10 cellular contexts compared by ENCODE assay signal in genomic region chr20:9119776-9120175, GRCh38. TPM values are rescaled to one million over a fixed set of nuclear protein-coding genes. Genes with fewer than 3 reads are reported as not detected.
DNase-seq lines count a peak whose midpoint lies in the region; ATAC-seq and TF ChIP-seq lines count a peak whose summit lies in the region.
"Had no signal": no experiment of that assay in that cellular context is flagged by ENCODE, and none has a peak within 500 bp of the region (broad histone marks: within the 10 kb centered on the region; RNA-seq: fewer than 3 reads in every experiment).

No MANE protein-coding gene starts in this region.

- intact Hi-C loops in dorsolateral prefrontal cortex (cut with DNase I) = no loop called here
- intact Hi-C loops in naive thymus-derived CD4-positive, alpha-beta T cell (cut with micrococcal nuclease) = no loop called here

- ATAC-seq in naive thymus-derived CD4-positive, alpha-beta T cell = peak; percentile 46
- no peak for ATAC-seq in HG03354 (IDR thresholded peaks at IDR 0.05; ENCODE audit: poor library complexity, severe bottlenecking, unreplicated experiment)

- peak; percentile 35 for DNase-seq in H4 (ENCODE audit: low spot score)
- DNase-seq in NCI-H524 (lab: John Stamatoyannopoulos, UW) = peak; percentile 92 to 99
- peak in 7 of 10 donors; percentile 15 to 92 (median 40) for DNase-seq in dorsolateral prefrontal cortex
- DNase-seq in naive thymus-derived CD4-positive, alpha-beta T cell = no peak
- no peak for DNase-seq in activated naive CD4-positive, alpha-beta T cell (lab: John Stamatoyannopoulos, UW)
- DNase-seq in iPS-NIHi7 (ENCODE audit: extremely low spot score) = no peak
- DNase-seq in activated gamma-delta T cell treated with Interleukin-2 at 50 U/mL for 16 hours = no peak
- DNase-seq: SHP77 treated with DMSO at 0.1 percent for 48 hours had no signal

- CTCF ChIA-PET in naive thymus-derived CD4-positive, alpha-beta T cell (lab: Charles Lee) = no interaction called here

- H3K27ac Mint-ChIP-seq in naive thymus-derived CD4-positive, alpha-beta T cell = no peak overlapping the region

- POLR2A ChIA-PET in naive thymus-derived CD4-positive, alpha-beta T cell (lab: Charles Lee) = no interaction called here

- no peaks in the 10 kb centered on the region for H3K27me3 Mint-ChIP-seq in naive thymus-derived CD4-positive, alpha-beta T cell

- H3K36me3 ChIP-seq in naive thymus-derived CD4-positive, alpha-beta T cell (ENCODE audit: control insufficient read depth in 2 of 3, insufficient read depth in 3 of 3, low read length in 3 of 3) = no peaks in the 10 kb centered on the region
- H3K36me3 ChIP-seq: tibial nerve had no signal

- TF ChIP-seq CTCF in dorsolateral prefrontal cortex (IDR thresholded peaks at IDR 0.05 in 54 of 56, conservative IDR thresholded peaks at IDR 0.05 in 2 of 56; ENCODE audit: low read depth in 1 of 56, partially characterized antibody in 56 of 56) = no peak

- peaks cover 0 to 7% (median 0%) of the 10 kb centered on the region in 11 donors for H3K9me3 Mint-ChIP-seq in naive thymus-derived CD4-positive, alpha-beta T cell

- no peaks in the 10 kb centered on the region for H3K36me3 Mint-ChIP-seq in naive thymus-derived CD4-positive, alpha-beta T cell

- H3K4me3 ChIP-seq in dorsolateral prefrontal cortex = no peak overlapping the region
- H3K4me3 ChIP-seq in naive thymus-derived CD4-positive, alpha-beta T cell (ENCODE audit: low read length) = no peak overlapping the region
- H3K4me3 ChIP-seq: tibial nerve had no signal

- H3K9me3 ChIP-seq in naive thymus-derived CD4-positive, alpha-beta T cell (ENCODE audit: control insufficient read depth in 2 of 3, low read length in 3 of 3) = no peaks in the 10 kb centered on the region
- H3K9me3 ChIP-seq: tibial nerve had no signal

- peak overlapping the region in 1 of 59 donors; percentile 77 for H3K27ac ChIP-seq in dorsolateral prefrontal cortex
- no peak overlapping the region for H3K27ac ChIP-seq in naive thymus-derived CD4-positive, alpha-beta T cell (ENCODE audit: low read depth, low read length)
- H3K27ac ChIP-seq: tibial nerve had no signal

- peak overlapping the region in 1 of 10 donors; percentile 8 for H3K4me3 Mint-ChIP-seq in naive thymus-derived CD4-positive, alpha-beta T cell

- H3K27me3 ChIP-seq in dorsolateral prefrontal cortex = no peaks in the 10 kb centered on the region
- no peaks in the 10 kb centered on the region for H3K27me3 ChIP-seq in naive thymus-derived CD4-positive, alpha-beta T cell (ENCODE audit: control insufficient read depth in 2 of 2, insufficient read depth in 2 of 2, low read length in 2 of 2)
- H3K27me3 ChIP-seq: tibial nerve had no signal

- no peaks in the 10 kb centered on the region for H3K4me1 Mint-ChIP-seq in naive thymus-derived CD4-positive, alpha-beta T cell

- no peaks in the 10 kb centered on the region for H3K4me1 ChIP-seq in naive thymus-derived CD4-positive, alpha-beta T cell (ENCODE audit: control insufficient read depth in 2 of 2, insufficient read depth in 2 of 2, low read length in 2 of 2)
- H3K4me1 ChIP-seq: tibial nerve had no signal

RNA-seq across cellular contexts. Expression of gene PLCB4, which starts 50.9 kb away (rescaled TPM):
- 5.7 and 5.9 TPM in 2 replicates for total RNA-seq in H4 (2014; rRNA removed; shearing (Covaris generic))
- total RNA-seq in dorsolateral prefrontal cortex = 10 to 100 TPM in 119 of 120 experiments, 1 to 10 TPM in 1; 9.7 to 33.7 (median 22.0) TPM
- total RNA-seq in naive thymus-derived CD4-positive, alpha-beta T cell = under 1 TPM in 1 of 5 experiments, not detected in 4; 0.05 TPM
- polyA plus RNA-seq in naive thymus-derived CD4-positive, alpha-beta T cell = under 1 TPM in 1 of 2 donors, not detected in 1; 0.09 TPM

Comparison
In these comparisons a context has a peak if more than half of its experiments do, and no peak if none do; other contexts are left out.
1. DNase-seq: peak in H4 (single experiment), NCI-H524 (2 of 2) and dorsolateral prefrontal cortex (7 of 10); none in naive thymus-derived CD4-positive, alpha-beta T cell (0 of 9), activated naive CD4-positive, alpha-beta T cell (0 of 4), iPS-NIHi7 (single experiment) and activated gamma-delta T cell treated with Interleukin-2 at 50 U/mL for 16 hours (single experiment).